In genomic region chr6:89643411-89643810, GRCh38 we compare ENCODE assay signal across 34 cellular contexts. TPM values are rescaled to one million over a fixed set of nuclear protein-coding genes. Genes with fewer than 3 reads are reported as not detected.
DNase-seq lines count a peak whose midpoint lies in the region; ATAC-seq and TF ChIP-seq lines count a peak whose summit lies in the region.
"Had no signal": no experiment of that assay in that cellular context is flagged by ENCODE, and none has a peak within 500 bp of the region (broad histone marks: within the 10 kb centered on the region; RNA-seq: fewer than 3 reads in every experiment).

No MANE protein-coding gene starts in this region.

- peaks cover 36% of the 10 kb centered on the region for H3K4me1 Mint-ChIP-seq in HFFc6 (ENCODE audit: low read depth)
- H3K4me1 Mint-ChIP-seq in neural crest cell: peaks cover 42% of the 10 kb centered on the region

- ATAC-seq in GM18873 (IDR thresholded peaks at IDR 0.05; ENCODE audit: low FRiP score, unreplicated experiment): no peak
- no peak for ATAC-seq in HG03342 (IDR thresholded peaks at IDR 0.05; ENCODE audit: unreplicated experiment)
- ATAC-seq: activated CD4-positive, alpha-beta T cell treated with anti-CD3 and anti-CD28 coated beads for 36 hours; activated T-cell treated with anti-CD3 and anti-CD28 coated beads, Interleukin-2, amount 50 U/mL, for 72 hours; esophagus mucosa; PC-3 had no signal

- peaks cover 4% of the 10 kb centered on the region for H3K4me1 ChIP-seq in ectodermal cell (ENCODE audit: control insufficient read depth, insufficient read depth, low read length)

- H3K4me3 Mint-ChIP-seq in HFFc6 (no peak overlapping the region), neural crest cell (peak overlapping the region; percentile 64)
- H3K4me3 Mint-ChIP-seq: activated CD4-positive, alpha-beta T cell treated with anti-CD3 and anti-CD28 coated beads for 36 hours; activated naive CD4-positive, alpha-beta T cell treated with anti-CD3 and anti-CD28 coated beads for 36 hours; activated T-cell treated with anti-CD3 and anti-CD28 coated beads, Interleukin-2, amount 50 U/mL, for 72 hours; B cell; endodermal cell; IgD-negative memory B cell; T-helper 2 cell treated with Interferon-gamma antibody and Interleukin-4, amounts not matched to agents 5 μg/mL and 100 μg/mL, for 36 hours had no signal

- H3K27me3 Mint-ChIP-seq in HFFc6 (ENCODE audit: insufficient read depth) (peaks cover 2% of the 10 kb centered on the region), neural crest cell (ENCODE audit: low read depth) (no peaks in the 10 kb centered on the region)
- H3K27me3 Mint-ChIP-seq: activated CD4-positive, alpha-beta T cell treated with anti-CD3 and anti-CD28 coated beads for 36 hours; B cell; IgD-negative memory B cell had no signal

- H3K27me3 ChIP-seq in ectodermal cell (ENCODE audit: control insufficient read depth, insufficient read depth, low read length, poor library complexity, severe bottlenecking): no peaks in the 10 kb centered on the region
- H3K27me3 ChIP-seq: breast epithelium, tibial nerve had no signal

- H3K36me3 ChIP-seq in ectodermal cell (ENCODE audit: control insufficient read depth, insufficient read depth, low read length): peaks cover 24% of the 10 kb centered on the region
- H3K36me3 ChIP-seq: breast epithelium had no signal

- peak overlapping the region; percentile 27 for H3K27ac ChIP-seq in ectodermal cell (ENCODE audit: insufficient read depth, low read depth, low read length, poor library complexity, severe bottlenecking)
- H3K27ac ChIP-seq: breast epithelium, coronary artery, tibial nerve had no signal

- H3K9me3 Mint-ChIP-seq in HFFc6 (no peaks in the 10 kb centered on the region), neural crest cell (no peaks in the 10 kb centered on the region)
- H3K9me3 Mint-ChIP-seq: activated naive CD4-positive, alpha-beta T cell treated with anti-CD3 and anti-CD28 coated beads for 36 hours; activated T-cell treated with anti-CD3 and anti-CD28 coated beads, Interleukin-2, amount 50 U/mL, for 72 hours; endodermal cell; IgD-negative memory B cell; T-helper 2 cell treated with Interferon-gamma antibody and Interleukin-4, amounts not matched to agents 5 μg/mL and 100 μg/mL, for 36 hours had no signal

- TF ChIP-seq CTCF in HFFc6 (IDR thresholded peaks at IDR 0.05) (no peak), neural crest cell (conservative IDR thresholded peaks at IDR 0.05) (no peak)

- DNase-seq in NCI-H2227 (lab: John Stamatoyannopoulos, UW; ENCODE audit: unreplicated experiment): peak; percentile 14
- no peak for DNase-seq in NCI-H2227 treated with DMSO at 0.1 percent for 48 hours (lab: John Stamatoyannopoulos, UW)
- no peak for DNase-seq in HFFc6
- no peak for DNase-seq in neural crest cell (ENCODE audit: low read depth, low spot score)
- no peak for DNase-seq in NCI-H1436 treated with DMSO at 0.1 percent for 48 hours (lab: John Stamatoyannopoulos, UW)
- DNase-seq: activated CD4-positive, alpha-beta T cell treated with anti-CD3 and anti-CD28 coated beads for 36 hours; activated naive CD4-positive, alpha-beta T cell treated with anti-CD3 and anti-CD28 coated beads for 36 hours; activated T-cell treated with anti-CD3 and anti-CD28 coated beads, Interleukin-2, amount 50 U/mL, for 72 hours; amniotic stem cell; DMS153; endodermal cell; foreskin fibroblast; H7; kidney glomerular epithelial cell; mesenchymal stem cell; NCI-H1105; NCI-H1930; NCI-H446 treated with DMSO at 0.1 percent for 48 hours; NK-92 treated with Interleukin-12 subunit alpha and Interleukin-12 subunit beta, amount 100 ng/mL, for 24 hours; PC-3; SHP77 treated with DMSO at 0.1 percent for 48 hours; stimulated activated CD4-positive, alpha-beta T cell treated with anti-CD3 and anti-CD28 coated beads, Interleukin-1b, Interleukin-23, amount 100 ng/mL, for 48 hours; stimulated activated CD8-positive, alpha-beta memory T cell treated with anti-CD3 and anti-CD28 coated beads, Interleukin-4, amount 100 ng/mL, for 48 hours had no signal

- WGBS in ectodermal cell, 2 experiments: 64 to 73% methylated on average over 3 of the region's 3 CpGs

- no peaks in the 10 kb centered on the region for H3K9me3 ChIP-seq in ectodermal cell (ENCODE audit: control insufficient read depth, low read length)
- H3K9me3 ChIP-seq: breast epithelium, tibial nerve had no signal

- H3K27ac Mint-ChIP-seq in HFFc6 (peak overlapping the region; percentile 60; the same call in 1 of the 2 replicates), neural crest cell (ENCODE audit: unreplicated experiment) (peak overlapping the region; percentile 52)
- H3K27ac Mint-ChIP-seq: activated naive CD4-positive, alpha-beta T cell treated with anti-CD3 and anti-CD28 coated beads for 36 hours; B cell; T-helper 2 cell treated with Interferon-gamma antibody and Interleukin-4, amounts not matched to agents 5 μg/mL and 100 μg/mL, for 36 hours had no signal

- H3K36me3 Mint-ChIP-seq in HFFc6 (ENCODE audit: low read depth): peaks cover 23% of the 10 kb centered on the region
- peaks cover 23% of the 10 kb centered on the region for H3K36me3 Mint-ChIP-seq in neural crest cell (ENCODE audit: low read depth)

- no peak overlapping the region for H3K4me3 ChIP-seq in ectodermal cell (ENCODE audit: insufficient read depth, low read depth, low read length)
- H3K4me3 ChIP-seq: breast epithelium, coronary artery, smooth muscle cell, tibial nerve had no signal

RNA-seq across cellular contexts. Expression of gene LYRM2, which starts 4.9 kb away (rescaled TPM):
- total RNA-seq in HFFc6 (2021; fragmentation: NEBNext Ultra II Directional; extraction: Animal tissue kit (Norgen Biotek cat#: 25700)): 10 to 100 TPM; 39.9 to 48.4 (median 44.9) TPM
- polyA plus RNA-seq in ectodermal cell (2013, experiment 1 of 4): 34.4 TPM
- polyA plus RNA-seq in ectodermal cell (2013, experiment 2 of 4): 40.3 TPM
- 31.6 TPM for polyA plus RNA-seq in ectodermal cell (2013, experiment 3 of 4)
- 34.5 TPM for polyA plus RNA-seq in ectodermal cell (2013, experiment 4 of 4)
- 53.0 and 54.7 TPM in 2 replicates for total RNA-seq in neural crest cell
